Comparison of ENCODE assay signal across 8 cellular contexts in the genomic region with DNA sequence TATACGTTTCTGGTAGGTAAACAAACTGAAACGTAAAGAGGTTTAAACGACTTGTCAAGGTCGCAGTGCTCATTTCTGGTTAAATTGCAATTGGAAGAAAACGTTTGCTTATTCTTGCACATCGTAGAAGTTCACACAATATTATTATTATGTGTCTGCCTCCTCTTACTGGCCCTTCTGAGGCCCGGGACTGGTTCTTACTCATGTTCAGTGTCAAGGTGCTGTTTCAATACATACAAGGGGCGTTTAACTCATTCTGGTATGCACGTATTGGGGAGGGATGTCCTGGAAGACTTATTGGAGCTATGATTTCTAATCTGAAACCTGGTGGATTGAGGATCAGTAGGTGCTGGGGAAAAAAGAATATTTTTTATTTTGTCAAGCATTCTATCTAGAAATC. TPM values are rescaled to one million over a fixed set of nuclear protein-coding genes. Genes with fewer than 3 reads are reported as not detected.
DNase-seq lines count a peak whose midpoint lies in the region; ATAC-seq and TF ChIP-seq lines count a peak whose summit lies in the region.

No MANE protein-coding gene starts in this region.

- H3K27me3 Mint-ChIP-seq in CD4-positive, alpha-beta T cell = peaks cover 25% of the 10 kb centered on the region
- H3K27me3 Mint-ChIP-seq in GM23338 (ENCODE audit: insufficient read depth, low read depth, poor library complexity) = peaks cover 24% of the 10 kb centered on the region

- H2AFZ ChIP-seq in GM23338 = no peak overlapping the region; the same call in 1 of the 2 replicates

- CTCF ChIA-PET in CD4-positive, alpha-beta T cell (lab: Charles Lee) = interaction anchor here (1.0 to 2.2 kb wide), 6 partner anchors 10 to 43 kb away, joined by 3 to 9 read pairs (median 4); a partner anchor contains a TSS

- H3K36me3 Mint-ChIP-seq in CD4-positive, alpha-beta T cell (ENCODE audit: low read depth) = peaks cover 57% of the 10 kb centered on the region
- H3K36me3 Mint-ChIP-seq in GM23338 (ENCODE audit: low read depth) = peaks cover 35% of the 10 kb centered on the region

- peaks cover 6% of the 10 kb centered on the region for H3K27me3 ChIP-seq in CD4-positive, alpha-beta T cell (ENCODE audit: control insufficient read depth, insufficient read depth, low read length)
- peaks cover 37% of the 10 kb centered on the region for H3K27me3 ChIP-seq in GM23338 (ENCODE audit: insufficient read depth)

- no peak for DNase-seq in CD4-positive, alpha-beta T cell
- DNase-seq in GM23338 (ENCODE audit: low spot score) = no peak
- peak; percentile 2 for DNase-seq in SW480 (ENCODE audit: low spot score)
- peak; percentile 4 for DNase-seq in fibroblast of villous mesenchyme (ENCODE audit: low read depth)
- no peak for DNase-seq in skeletal muscle cell (ENCODE audit: low read depth)
- DNase-seq in NCI-H1092 treated with DMSO at 0.1 percent for 48 hours (lab: John Stamatoyannopoulos, UW) = no peak
- no peak for DNase-seq in SKM-1 treated with dmso at 0.1 percent for 144 hours (lab: John Stamatoyannopoulos, UW; ENCODE audit: unreplicated experiment)
- DNase-seq in epidermal melanocyte (ENCODE audit: insufficient read length, low spot score) = no peak

- peak overlapping the region; percentile 82 for H3K27ac ChIP-seq in CD4-positive, alpha-beta T cell (ENCODE audit: low read depth, low read length)
- peak overlapping the region; percentile 58; the same call in 1 of the 2 replicates for H3K27ac ChIP-seq in GM23338 (ENCODE audit: low read depth)

- H4K20me1 ChIP-seq in GM23338 (replicated peaks; ENCODE audit: insufficient read depth) = peaks cover 6% of the 10 kb centered on the region; the same call in 1 of the 2 replicates

- no peaks in the 10 kb centered on the region for H3F3A ChIP-seq in GM23338 (replicated peaks; ENCODE audit: low read depth)

- H3K4me3 Mint-ChIP-seq in CD4-positive, alpha-beta T cell = peak overlapping the region; percentile 97
- peak overlapping the region; percentile 94 for H3K4me3 Mint-ChIP-seq in GM23338

- H3K4me3 ChIP-seq in GM23338 (peak overlapping the region; percentile 61), fibroblast of villous mesenchyme (ENCODE audit: low read depth, low read length) (peak overlapping the region; percentile 85), skeletal muscle cell (ENCODE audit: low read depth, low read length) (peak overlapping the region; percentile 57)

- peak overlapping the region; percentile 88 for H3K4me2 ChIP-seq in GM23338

- intact Hi-C loops in CD4-positive, alpha-beta T cell (cut with DNase I, micrococcal nuclease) = loop anchor here (1.0 to 10.0 kb wide), 4 partner anchors 26 to 215 kb away; a partner anchor contains a TSS

- H3K9me2 ChIP-seq in GM23338 (ENCODE audit: insufficient read depth) = peaks cover 13% of the 10 kb centered on the region

- no peak for ATAC-seq in CD4-positive, alpha-beta T cell (ENCODE audit: poor library complexity)
- no peak for ATAC-seq in GM23338

- no peak for TF ChIP-seq CTCF in CD4-positive, alpha-beta T cell (IDR thresholded peaks at IDR 0.05)
- TF ChIP-seq CTCF in GM23338 (conservative IDR thresholded peaks at IDR 0.05; ENCODE audit: low read depth in 2 of 2) (no peak), fibroblast of villous mesenchyme (IDR thresholded peaks at IDR 0.05; ENCODE audit: insufficient read depth, low read depth, low read length) (no peak)

- peaks cover 9% of the 10 kb centered on the region for H3K4me1 ChIP-seq in GM23338 (ENCODE audit: insufficient read depth)

- H3K27ac Mint-ChIP-seq in CD4-positive, alpha-beta T cell = peak overlapping the region; percentile 95
- H3K27ac Mint-ChIP-seq in GM23338 = no peak overlapping the region

- no peaks in the 10 kb centered on the region for H3K9me3 ChIP-seq in CD4-positive, alpha-beta T cell (ENCODE audit: control insufficient read depth, low read length)

- H3K36me3 ChIP-seq in GM23338 (ENCODE audit: insufficient read depth) = peaks cover 14% of the 10 kb centered on the region; the same call in 1 of the 2 replicates

- peaks cover 47% of the 10 kb centered on the region for H3K79me2 ChIP-seq in GM23338 (replicated peaks; ENCODE audit: insufficient read depth)

- peaks cover 6% of the 10 kb centered on the region for H3K9me3 Mint-ChIP-seq in CD4-positive, alpha-beta T cell
- peaks cover 19% of the 10 kb centered on the region for H3K9me3 Mint-ChIP-seq in GM23338

- H3K4me1 Mint-ChIP-seq in CD4-positive, alpha-beta T cell (ENCODE audit: low read depth) = peaks cover 56% of the 10 kb centered on the region
- peaks cover 6% of the 10 kb centered on the region for H3K4me1 Mint-ChIP-seq in GM23338

- POLR2A ChIA-PET in CD4-positive, alpha-beta T cell (lab: Charles Lee) = interaction anchor here (0.8 to 5.6 kb wide), 9 partner anchors 10 to 335 kb away, joined by 3 to 63 read pairs (median 7); a partner anchor contains a TSS

TF ChIP-seq in GM23338, 12 proteins besides CTCF, POLR2A, EP300 and RAD21 (continues in another document):
- no peak for TF ChIP-seq NANOG (IDR thresholded peaks at IDR 0.05; ENCODE audit: borderline replicate concordance)
- no peak for TF ChIP-seq EZH2phosphoT487 (IDR thresholded peaks at IDR 0.05; ENCODE audit: unreplicated experiment)
- TF ChIP-seq, protein P1, sequence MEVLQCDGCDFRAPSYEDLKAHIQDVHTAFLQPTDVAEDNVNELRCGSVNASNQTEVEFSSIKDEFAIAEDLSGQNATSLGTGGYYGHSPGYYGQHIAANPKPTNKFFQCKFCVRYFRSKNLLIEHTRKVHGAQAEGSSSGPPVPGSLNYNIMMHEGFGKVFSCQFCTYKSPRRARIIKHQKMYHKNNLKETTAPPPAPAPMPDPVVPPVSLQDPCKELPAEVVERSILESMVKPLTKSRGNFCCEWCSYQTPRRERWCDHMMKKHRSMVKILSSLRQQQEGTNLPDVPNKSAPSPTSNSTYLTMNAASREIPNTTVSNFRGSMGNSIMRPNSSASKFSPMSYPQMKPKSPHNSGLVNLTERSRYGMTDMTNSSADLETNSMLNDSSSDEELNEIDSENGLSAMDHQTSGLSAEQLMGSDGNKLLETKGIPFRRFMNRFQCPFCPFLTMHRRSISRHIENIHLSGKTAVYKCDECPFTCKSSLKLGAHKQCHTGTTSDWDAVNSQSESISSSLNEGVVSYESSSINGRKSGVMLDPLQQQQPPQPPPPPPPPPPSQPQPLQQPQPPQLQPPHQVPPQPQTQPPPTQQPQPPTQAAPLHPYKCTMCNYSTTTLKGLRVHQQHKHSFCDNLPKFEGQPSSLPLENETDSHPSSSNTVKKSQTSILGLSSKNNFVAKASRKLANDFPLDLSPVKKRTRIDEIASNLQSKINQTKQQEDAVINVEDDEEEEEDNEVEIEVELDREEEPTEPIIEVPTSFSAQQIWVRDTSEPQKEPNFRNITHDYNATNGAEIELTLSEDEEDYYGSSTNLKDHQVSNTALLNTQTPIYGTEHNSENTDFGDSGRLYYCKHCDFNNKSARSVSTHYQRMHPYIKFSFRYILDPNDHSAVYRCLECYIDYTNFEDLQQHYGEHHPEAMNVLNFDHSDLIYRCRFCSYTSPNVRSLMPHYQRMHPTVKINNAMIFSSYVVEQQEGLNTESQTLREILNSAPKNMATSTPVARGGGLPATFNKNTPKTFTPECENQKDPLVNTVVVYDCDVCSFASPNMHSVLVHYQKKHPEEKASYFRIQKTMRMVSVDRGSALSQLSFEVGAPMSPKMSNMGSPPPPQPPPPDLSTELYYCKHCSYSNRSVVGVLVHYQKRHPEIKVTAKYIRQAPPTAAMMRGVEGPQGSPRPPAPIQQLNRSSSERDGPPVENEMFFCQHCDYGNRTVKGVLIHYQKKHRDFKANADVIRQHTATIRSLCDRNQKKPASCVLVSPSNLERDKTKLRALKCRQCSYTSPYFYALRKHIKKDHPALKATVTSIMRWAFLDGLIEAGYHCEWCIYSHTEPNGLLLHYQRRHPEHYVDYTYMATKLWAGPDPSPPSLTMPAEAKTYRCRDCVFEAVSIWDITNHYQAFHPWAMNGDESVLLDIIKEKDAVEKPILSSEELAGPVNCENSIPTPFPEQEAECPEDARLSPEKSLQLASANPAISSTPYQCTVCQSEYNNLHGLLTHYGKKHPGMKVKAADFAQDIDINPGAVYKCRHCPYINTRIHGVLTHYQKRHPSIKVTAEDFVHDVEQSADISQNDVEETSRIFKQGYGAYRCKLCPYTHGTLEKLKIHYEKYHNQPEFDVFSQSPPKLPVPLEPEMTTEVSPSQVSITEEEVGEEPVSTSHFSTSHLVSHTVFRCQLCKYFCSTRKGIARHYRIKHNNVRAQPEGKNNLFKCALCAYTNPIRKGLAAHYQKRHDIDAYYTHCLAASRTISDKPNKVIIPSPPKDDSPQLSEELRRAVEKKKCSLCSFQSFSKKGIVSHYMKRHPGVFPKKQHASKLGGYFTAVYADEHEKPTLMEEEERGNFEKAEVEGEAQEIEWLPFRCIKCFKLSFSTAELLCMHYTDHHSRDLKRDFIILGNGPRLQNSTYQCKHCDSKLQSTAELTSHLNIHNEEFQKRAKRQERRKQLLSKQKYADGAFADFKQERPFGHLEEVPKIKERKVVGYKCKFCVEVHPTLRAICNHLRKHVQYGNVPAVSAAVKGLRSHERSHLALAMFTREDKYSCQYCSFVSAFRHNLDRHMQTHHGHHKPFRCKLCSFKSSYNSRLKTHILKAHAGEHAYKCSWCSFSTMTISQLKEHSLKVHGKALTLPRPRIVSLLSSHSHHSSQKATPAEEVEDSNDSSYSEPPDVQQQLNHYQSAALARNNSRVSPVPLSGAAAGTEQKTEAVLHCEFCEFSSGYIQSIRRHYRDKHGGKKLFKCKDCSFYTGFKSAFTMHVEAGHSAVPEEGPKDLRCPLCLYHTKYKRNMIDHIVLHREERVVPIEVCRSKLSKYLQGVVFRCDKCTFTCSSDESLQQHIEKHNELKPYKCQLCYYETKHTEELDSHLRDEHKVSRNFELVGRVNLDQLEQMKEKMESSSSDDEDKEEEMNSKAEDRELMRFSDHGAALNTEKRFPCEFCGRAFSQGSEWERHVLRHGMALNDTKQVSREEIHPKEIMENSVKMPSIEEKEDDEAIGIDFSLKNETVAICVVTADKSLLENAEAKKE (CRISPR knock-in tag; IDR thresholded peaks at IDR 0.05) = no peak
- no peak for TF ChIP-seq JUNB (IDR thresholded peaks at IDR 0.05; ENCODE audit: unreplicated experiment)
- no peak for TF ChIP-seq ZNF331 (CRISPR knock-in tag; IDR thresholded peaks at IDR 0.05; ENCODE audit: low read depth)

RNA-seq across cellular contexts. Expression of a gene that starts 0.9 kb away (rescaled TPM):
- 10 to 100 TPM; 67.6 to 69.4 TPM for total RNA-seq in CD4-positive, alpha-beta T cell
- total RNA-seq in GM23338 (2014; rRNA removed; shearing (Covaris generic)) = 56.4 and 62.6 TPM in 2 replicates
- 57.1 and 58.9 TPM in 2 replicates for polyA plus RNA-seq in GM23338 (2016; fragmentation: Nextera tagmentation; extraction: Ambion mirVana)
- total RNA-seq in fibroblast of villous mesenchyme = 31.9 and 38.4 TPM in 2 replicates

RNA-seq across cellular contexts. Expression of a gene that starts 26.2 kb away (rescaled TPM):
- under 1 TPM; 0.11 to 0.61 TPM for total RNA-seq in CD4-positive, alpha-beta T cell
- not detected in 2 replicates for total RNA-seq in GM23338 (2014; rRNA removed; shearing (Covaris generic))
- 2.8 and 3.3 TPM in 2 replicates for polyA plus RNA-seq in GM23338 (2016; fragmentation: Nextera tagmentation; extraction: Ambion mirVana)
- 0.43 and 0.97 TPM in 2 replicates for total RNA-seq in fibroblast of villous mesenchyme

RNA-seq across cellular contexts. Expression of a gene that starts 26.4 kb away (rescaled TPM):
- 10 to 100 TPM; 23.6 to 24.6 TPM for total RNA-seq in CD4-positive, alpha-beta T cell
- 71.5 and 95.9 TPM in 2 replicates for total RNA-seq in GM23338 (2014; rRNA removed; shearing (Covaris generic))
- polyA plus RNA-seq in GM23338 (2016; fragmentation: Nextera tagmentation; extraction: Ambion mirVana) = 674 and 728 TPM in 2 replicates
- 17.3 and 20.9 TPM in 2 replicates for total RNA-seq in fibroblast of villous mesenchyme

Comparison
In these comparisons a context has a peak if more than half of its experiments do, and no peak if none do; other contexts are left out.
1. DNase-seq: peak in SW480 (single experiment) and fibroblast of villous mesenchyme (single experiment); none in CD4-positive, alpha-beta T cell (0 of 10), GM23338 (single experiment), skeletal muscle cell (single experiment), NCI-H1092 treated with DMSO at 0.1 percent for 48 hours (single experiment), SKM-1 treated with dmso at 0.1 percent for 144 hours (single experiment) and epidermal melanocyte (single experiment).
2. Peak in every context shown above with its lines, with median percentiles within 50 percentile points of each other: H3K4me3 ChIP-seq.